Comparison of ENCODE assay signal across 25 cellular contexts in the genomic region with DNA sequence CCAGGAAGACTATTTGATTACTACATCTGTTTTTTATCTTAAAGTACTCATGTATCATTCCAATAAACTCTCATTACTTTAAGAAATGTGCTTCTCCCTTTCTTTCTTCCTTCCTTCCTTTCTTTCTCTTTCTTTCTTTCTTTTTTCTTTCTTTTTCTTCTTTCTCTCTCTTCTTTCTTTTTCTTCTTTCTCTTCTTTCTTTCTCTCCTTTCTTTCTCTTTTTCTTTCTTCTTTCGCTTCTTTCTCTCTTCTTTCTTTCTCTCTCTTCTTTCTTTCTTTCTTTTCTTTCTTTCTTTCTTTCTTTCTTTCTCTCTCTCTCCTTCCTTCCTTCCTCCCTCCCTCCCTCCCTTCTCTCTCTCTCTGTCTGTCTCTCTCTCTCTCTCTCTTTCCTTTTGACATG.
"Had no signal": no experiment of that assay in that cellular context is flagged by ENCODE, and none has a peak within 500 bp of the region (broad histone marks: within the 10 kb centered on the region; RNA-seq: fewer than 3 reads in every experiment).

No MANE protein-coding gene starts in this region.

- H3K27ac ChIP-seq: epithelial cell of prostate, esophagus squamous epithelium, gastrocnemius medialis, heart right ventricle, left lung, lower lobe of right lung had no signal

- H3K27ac Mint-ChIP-seq: dendritic cell treated with granulocyte-macrophage colony-stimulating factor and Interleukin-4, amounts not matched to agents 40 ng/mL and 50 ng/mL, for 4 days; effector memory CD8-positive, alpha-beta T cell; endodermal cell; mesothelial cell of epicardium; naive B cell; naive thymus-derived CD8-positive, alpha-beta T cell had no signal

- H3K4me3 Mint-ChIP-seq: dendritic cell treated with granulocyte-macrophage colony-stimulating factor and Interleukin-4, amounts not matched to agents 40 ng/mL and 50 ng/mL, for 4 days; effector memory CD8-positive, alpha-beta T cell; endodermal cell; mesothelial cell of epicardium; naive B cell; naive thymus-derived CD8-positive, alpha-beta T cell had no signal

- H3K27me3 Mint-ChIP-seq: dendritic cell treated with granulocyte-macrophage colony-stimulating factor and Interleukin-4, amounts not matched to agents 40 ng/mL and 50 ng/mL, for 4 days; effector memory CD8-positive, alpha-beta T cell; naive B cell had no signal

- H3K36me3 Mint-ChIP-seq: mesothelial cell of epicardium, naive B cell had no signal

- H3K4me3 ChIP-seq: esophagus squamous epithelium, gastrocnemius medialis, heart right ventricle, left lung, lower lobe of right lung, mucosa of descending colon had no signal

- H3K4me1 Mint-ChIP-seq: endodermal cell; mesothelial cell of epicardium; naive B cell; naive thymus-derived CD8-positive, alpha-beta T cell had no signal

- H3K27me3 ChIP-seq: esophagus squamous epithelium, gastrocnemius medialis, heart right ventricle, left lung had no signal

- DNase-seq: cortex of kidney; effector CD8-positive, alpha-beta T cell; effector memory CD8-positive, alpha-beta T cell; endodermal cell; erythroblast; esophagus squamous epithelium; foreskin fibroblast; foreskin melanocyte; gastrocnemius medialis; glutamatergic neuron; head of caudate nucleus; heart right ventricle; hippocampal formation; left cardiac atrium; left lung; left ventricle myocardium superior; lower lobe of right lung; mesenchymal stem cell; mucosa of descending colon; naive B cell; naive thymus-derived CD8-positive, alpha-beta T cell had no signal

- ATAC-seq: effector memory CD8-positive, alpha-beta T cell; esophagus mucosa; gastrocnemius medialis; heart right ventricle; left cardiac atrium; left lung; left ventricle myocardium superior; lower lobe of right lung; mucosa of descending colon; naive thymus-derived CD8-positive, alpha-beta T cell had no signal

- H3K4me1 ChIP-seq: esophagus squamous epithelium, gastrocnemius medialis, left lung, lower lobe of right lung had no signal
